In genomic region chr3:50657816-50658215, GRCh38 we compare ENCODE assay signal across 27 cellular contexts. TPM values are rescaled to one million over a fixed set of nuclear protein-coding genes. Genes with fewer than 3 reads are reported as not detected.
"Had no signal": no experiment of that assay in that cellular context is flagged by ENCODE, and none has a peak within 500 bp of the region (broad histone marks: within the 10 kb centered on the region; RNA-seq: fewer than 3 reads in every experiment).

No MANE protein-coding gene starts in this region.

- H3K36me3 ChIP-seq: esophagus squamous epithelium, heart right ventricle, pancreas, sigmoid colon, thoracic aorta had no signal

- H3K36me3 Mint-ChIP-seq: type B pancreatic cell had no signal

- H3K27me3 Mint-ChIP-seq: naive thymus-derived CD4-positive, alpha-beta T cell had no signal

- H3K4me1 ChIP-seq: pancreas, psoas muscle, sigmoid colon had no signal

- H3K4me3 Mint-ChIP-seq: activated B cell treated with CpG ODN at 0.5 μM for 24 hours; central memory CD8-positive, alpha-beta T cell; naive thymus-derived CD4-positive, alpha-beta T cell; T-helper 2 cell treated with Interferon-gamma antibody and Interleukin-4, amounts not matched to agents 5 μg/mL and 100 μg/mL, for 36 hours; type B pancreatic cell had no signal

- H3K4me1 Mint-ChIP-seq: activated B cell treated with CpG ODN at 0.5 μM for 24 hours; central memory CD8-positive, alpha-beta T cell had no signal

- H3K27ac Mint-ChIP-seq: activated B cell treated with CpG ODN at 0.5 μM for 24 hours; T-helper 2 cell treated with Interferon-gamma antibody and Interleukin-4, amounts not matched to agents 5 μg/mL and 100 μg/mL, for 36 hours; type B pancreatic cell had no signal

- H3K27ac ChIP-seq: epithelial cell of prostate, esophagus squamous epithelium, heart right ventricle, pancreas, psoas muscle, sigmoid colon, thoracic aorta had no signal

- H3K4me3 ChIP-seq: esophagus squamous epithelium, heart right ventricle, pancreas, psoas muscle, sigmoid colon, thoracic aorta had no signal

- H3K27me3 ChIP-seq: esophagus squamous epithelium, heart right ventricle, pancreas, sigmoid colon had no signal

- H3K9me3 Mint-ChIP-seq: activated B cell treated with CpG ODN at 0.5 μM for 24 hours; central memory CD8-positive, alpha-beta T cell; naive thymus-derived CD4-positive, alpha-beta T cell; T-helper 2 cell treated with Interferon-gamma antibody and Interleukin-4, amounts not matched to agents 5 μg/mL and 100 μg/mL, for 36 hours; type B pancreatic cell had no signal

- ATAC-seq: heart right ventricle; naive thymus-derived CD4-positive, alpha-beta T cell; pancreas; psoas muscle; stimulated activated naive CD8-positive, alpha-beta T cell treated with anti-CD3 and anti-CD28 coated beads, Interleukin-15, Interleukin-2, amounts not matched to agents 100 U/mL and 50 U/mL, for 24 hours had no signal

- H3K9me3 ChIP-seq: esophagus squamous epithelium, heart right ventricle, pancreas, psoas muscle, sigmoid colon, thoracic aorta had no signal

- DNase-seq: activated B cell treated with CpG ODN at 0.5 μM for 24 hours; activated CD4-positive, alpha-beta T cell treated with anti-CD3 and anti-CD28 coated beads, Interleukin-2, amount 50 U/mL, for 1 hour; activated CD8-positive, alpha-beta memory T cell treated with anti-CD3 and anti-CD28 coated beads, Interleukin-2, amount 50 U/mL, for 4 hours; activated gamma-delta T cell treated with Interleukin-2 at 50 U/mL for 16 hours; activated naive CD4-positive, alpha-beta T cell treated with anti-CD3 and anti-CD28 coated beads, Interleukin-2, amount 50 U/mL, for 16 hours; anterior cingulate cortex; effector CD8-positive, alpha-beta T cell; esophagus squamous epithelium; foreskin melanocyte; heart right ventricle; midbrain; naive thymus-derived CD4-positive, alpha-beta T cell; nucleus accumbens; sigmoid colon; small intestine; stimulated activated CD4-positive, alpha-beta T cell treated with anti-CD3 and anti-CD28 coated beads, Interleukin-15, amount 100 ng/mL, for 24 hours; stimulated activated CD4-positive, alpha-beta T cell treated with anti-CD3 and anti-CD28 coated beads, Interleukin-2, amount 100 ng/mL, for 24 hours; stimulated activated naive CD8-positive, alpha-beta T cell treated with anti-CD3 and anti-CD28 coated beads, Interleukin-15, Interleukin-2, amounts not matched to agents 100 U/mL and 50 U/mL, for 24 hours; T-helper 1 cell had no signal

RNA-seq across cellular contexts. Expression of gene CISH, which starts 46.2 kb away (rescaled TPM):
- polyA plus RNA-seq: neural cell had no signal
